26 cellular contexts compared by ENCODE assay signal in the genomic region with DNA sequence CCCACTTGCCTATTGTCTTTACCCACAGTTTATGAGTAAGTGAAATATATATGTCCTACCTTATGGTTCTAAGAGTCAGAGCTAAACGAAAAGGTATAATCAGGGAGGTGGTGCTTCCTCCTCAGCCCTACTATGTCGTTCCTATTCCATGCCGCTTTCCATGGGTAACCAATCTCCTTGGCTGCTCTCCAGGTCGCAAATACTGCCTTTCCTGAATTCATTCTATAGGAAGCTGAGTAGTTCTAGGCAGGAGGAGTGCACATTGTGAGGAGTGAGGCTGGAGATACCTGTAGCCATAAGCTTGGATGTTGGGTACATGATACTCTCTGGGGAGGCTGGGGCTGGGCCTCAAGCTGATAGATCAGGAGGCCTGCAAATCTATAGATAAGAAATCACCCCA. TPM values are rescaled to one million over a fixed set of nuclear protein-coding genes. Genes with fewer than 3 reads are reported as not detected.
"Had no signal": no experiment of that assay in that cellular context is flagged by ENCODE, and none has a peak within 500 bp of the region (broad histone marks: within the 10 kb centered on the region; RNA-seq: fewer than 3 reads in every experiment).

No MANE protein-coding gene starts in this region.

- DNase-seq: hippocampal formation; kidney glomerular epithelial cell; left cardiac atrium; left lung; mesendoderm; naive thymus-derived CD4-positive, alpha-beta T cell; ovary; right lobe of liver; stimulated activated CD4-positive, alpha-beta T cell treated with anti-CD3 and anti-CD28 coated beads, Interleukin-1b, Interleukin-23, amount 100 ng/mL, for 48 hours; stimulated activated CD4-positive, alpha-beta T cell treated with anti-CD3 and anti-CD28 coated beads, Interleukin-2, amount 100 ng/mL, for 48 hours; stimulated activated CD4-positive, alpha-beta T cell treated with anti-CD3 and anti-CD28 coated beads, Interleukin-4, amount 100 ng/mL, for 4 hours; stimulated activated CD8-positive, alpha-beta memory T cell treated with anti-CD3 and anti-CD28 coated beads, Interleukin-4, amount 100 ng/mL, for 48 hours; stimulated activated naive CD4-positive, alpha-beta T cell treated with Interleukin-2 at 50 U/mL for 16 hours; stimulated activated naive CD8-positive, alpha-beta T cell treated with anti-CD3 and anti-CD28 coated beads, Interleukin-15, amount 100 ng/mL, for 72 hours; substantia nigra; testis; thyroid gland; transverse colon; upper lobe of left lung had no signal

- H3K27me3 ChIP-seq: ovary, right atrium auricular region, testis, thyroid gland, vagina had no signal

- H3K36me3 ChIP-seq: left lung, ovary, right atrium auricular region, right lobe of liver, thyroid gland, transverse colon, upper lobe of left lung, vagina had no signal

- H3K4me1 ChIP-seq: right atrium auricular region, thyroid gland had no signal

- H3K9me3 ChIP-seq: left lung, ovary, right atrium auricular region, right lobe of liver, testis, thyroid gland, transverse colon, upper lobe of left lung, vagina had no signal

- H3K27ac ChIP-seq: left lung, ovary, right atrium auricular region, right lobe of liver, testis, thyroid gland, transverse colon, upper lobe of left lung, vagina had no signal

- H3K4me3 ChIP-seq: left lung, lung, ovary, right atrium auricular region, right lobe of liver, smooth muscle cell, testis, thyroid gland, transverse colon, upper lobe of left lung, vagina had no signal

- ATAC-seq: left cardiac atrium; left lung; naive thymus-derived CD4-positive, alpha-beta T cell; natural killer cell treated with Interleukin-12 subunit alpha and Interleukin-12 subunit beta and Interleukin-15 and Interleukin-18, amount 100 ng/mL, for 72 hours; right lobe of liver; stimulated activated memory B cell treated with anti-CD40 and anti-IgM and Interleukin-4, amounts not matched to agents 10 μg/mL and 1 μg/mL and 100 μg/mL, for 72 hours; stimulated activated naive CD8-positive, alpha-beta T cell treated with anti-CD3 and anti-CD28 coated beads, Interleukin-15, amount 100 ng/mL, for 72 hours had no signal

RNA-seq across cellular contexts. Expression of gene IL20RA, which starts 5.8 kb away (rescaled TPM):
- total RNA-seq: naive thymus-derived CD4-positive, alpha-beta T cell; natural killer cell treated with Interleukin-12 subunit alpha and Interleukin-12 subunit beta and Interleukin-15 and Interleukin-18, amount 100 ng/mL, for 72 hours; renal cortical epithelial cell had no signal
